26 cellular contexts compared by ENCODE assay signal in the genomic region with DNA sequence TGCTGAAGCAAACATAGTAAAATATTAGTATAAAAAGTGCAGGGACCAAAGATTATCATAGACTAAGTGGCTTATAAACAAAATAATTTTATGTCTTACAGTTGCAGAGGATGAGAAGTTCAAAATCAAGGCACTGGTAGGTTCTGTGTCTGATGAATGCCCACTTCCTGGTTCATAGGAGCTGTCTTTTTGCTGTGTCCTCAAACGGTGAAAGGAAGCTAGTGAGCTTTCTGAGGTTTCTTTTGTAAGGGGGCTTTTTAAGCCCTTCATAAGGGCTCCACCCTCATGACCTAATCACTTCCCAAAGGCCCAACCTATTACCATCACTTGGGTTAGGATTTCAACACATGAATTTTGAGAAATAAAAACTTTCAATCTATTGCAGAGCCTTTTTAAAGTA.
"Had no signal": no experiment of that assay in that cellular context is flagged by ENCODE, and none has a peak within 500 bp of the region (broad histone marks: within the 10 kb centered on the region; RNA-seq: fewer than 3 reads in every experiment).

No MANE protein-coding gene starts in this region.

- FAIRE-seq: HTR-8/SVneo had no signal

- DNase-seq: KBM-7; MV-4-11; NCI-H1048; NCI-H1105; NCI-H1417; NCI-H1436 treated with DMSO at 0.1 percent for 48 hours; NCI-H1694; NCI-H187 treated with DMSO at 0.1 percent for 48 hours; NCI-H2029 treated with DMSO at 0.1 percent for 48 hours; NCI-H2171 treated with DMSO at 0.1 percent for 48 hours; NCI-H345; NCI-H446 treated with DMSO at 0.1 percent for 48 hours; NCI-H510A treated with DMSO at 0.1 percent for 48 hours; NCI-H526; NCI-H774; NK-92 treated with Interleukin-12 subunit alpha and Interleukin-12 subunit beta, amount 100 ng/mL, for 24 hours; OCI-M1; PC-9; Peyer's patch; SHP77 treated with DMSO at 0.1 percent for 48 hours; SJCRH30; T-helper 1 cell had no signal

- ATAC-seq: Right ventricle myocardium inferior, SK-N-SH treated with all-trans-retinoic acid at 6 μM for 48 hours had no signal

- H3K4me1 ChIP-seq: Peyer's patch had no signal

- H3K4me3 Mint-ChIP-seq: IgD-negative memory B cell had no signal

- H2AFZ ChIP-seq: PC-9 had no signal

- H3K27ac Mint-ChIP-seq: IgD-negative memory B cell had no signal

- H3K4me3 ChIP-seq: PC-9, Peyer's patch, SJCRH30 had no signal

- H3K27ac ChIP-seq: PC-9, Peyer's patch, SJCRH30 had no signal

- H3K4me1 Mint-ChIP-seq: IgD-negative memory B cell had no signal

- H3K27me3 Mint-ChIP-seq: IgD-negative memory B cell had no signal

- H3K27me3 ChIP-seq: Peyer's patch, SJCRH30 had no signal

- H3K36me3 Mint-ChIP-seq: IgD-negative memory B cell had no signal

- H3K9me3 ChIP-seq: Peyer's patch, SJCRH30 had no signal

- H3K4me2 ChIP-seq: PC-9 had no signal

- H3K36me3 ChIP-seq: Peyer's patch, SJCRH30 had no signal
